Comparison of ENCODE assay signal across 2 cellular contexts in genomic region chr7:44220732-44221131, GRCh38.
TF ChIP-seq lines count a peak whose summit lies in the region.

No MANE protein-coding gene starts in this region.

TF ChIP-seq in HepG2, 621 proteins besides CTCF, POLR2A, EP300 and RAD21 (continues in another document):
- TF ChIP-seq DMTF1 (CRISPR knock-in tag; IDR thresholded peaks at IDR 0.05): no peak
- TF ChIP-seq ZFY (CRISPR knock-in tag; IDR thresholded peaks at IDR 0.05): no peak
- no peak for TF ChIP-seq SMARCC2 (IDR thresholded peaks at IDR 0.05)
- no peak for TF ChIP-seq KLF6 (CRISPR knock-in tag; IDR thresholded peaks at IDR 0.05)
- no peak for TF ChIP-seq CENPX (CRISPR knock-in tag; IDR thresholded peaks at IDR 0.05)
- TF ChIP-seq, protein P1, sequence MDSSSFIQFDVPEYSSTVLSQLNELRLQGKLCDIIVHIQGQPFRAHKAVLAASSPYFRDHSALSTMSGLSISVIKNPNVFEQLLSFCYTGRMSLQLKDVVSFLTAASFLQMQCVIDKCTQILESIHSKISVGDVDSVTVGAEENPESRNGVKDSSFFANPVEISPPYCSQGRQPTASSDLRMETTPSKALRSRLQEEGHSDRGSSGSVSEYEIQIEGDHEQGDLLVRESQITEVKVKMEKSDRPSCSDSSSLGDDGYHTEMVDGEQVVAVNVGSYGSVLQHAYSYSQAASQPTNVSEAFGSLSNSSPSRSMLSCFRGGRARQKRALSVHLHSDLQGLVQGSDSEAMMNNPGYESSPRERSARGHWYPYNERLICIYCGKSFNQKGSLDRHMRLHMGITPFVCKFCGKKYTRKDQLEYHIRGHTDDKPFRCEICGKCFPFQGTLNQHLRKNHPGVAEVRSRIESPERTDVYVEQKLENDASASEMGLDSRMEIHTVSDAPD (CRISPR knock-in tag; IDR thresholded peaks at IDR 0.05): no peak
- no peak for TF ChIP-seq ZSCAN25 (CRISPR knock-in tag; IDR thresholded peaks at IDR 0.05)
- no peak for TF ChIP-seq FOXP1 (IDR thresholded peaks at IDR 0.05)
- no peak for TF ChIP-seq FOXP1 (CRISPR knock-in tag; IDR thresholded peaks at IDR 0.05)
- no peak for TF ChIP-seq SYNCRIP (IDR thresholded peaks at IDR 0.05; ENCODE audit: insufficient read depth, low read depth, low read length)
- no peak for TF ChIP-seq ZNF512B (CRISPR knock-in tag; IDR thresholded peaks at IDR 0.05; ENCODE audit: borderline replicate concordance)
- no peak for TF ChIP-seq GTF3A (CRISPR knock-in tag; conservative IDR thresholded peaks at IDR 0.05)
- no peak for TF ChIP-seq ZBTB39 (CRISPR knock-in tag; IDR thresholded peaks at IDR 0.05)

TF ChIP-seq in K562, 482 proteins besides CTCF, POLR2A, EP300 and RAD21:
- TF ChIP-seq MCM5 (IDR thresholded peaks at IDR 0.05; ENCODE audit: low read depth) (no peak), SPI1 (IDR thresholded peaks at IDR 0.05; ENCODE audit: borderline replicate concordance, low read depth, low read length) (peak; percentile 70; the same call in 1 of the 2 replicates), TAF1 (IDR thresholded peaks at IDR 0.05; ENCODE audit: control insufficient read depth, extremely low read depth, insufficient read depth, low read length, severe bottlenecking) (no peak), ZBTB7A (IDR thresholded peaks at IDR 0.05; ENCODE audit: borderline replicate concordance, control insufficient read depth, low read depth, low read length) (peak; percentile 4; the same call in 1 of the 2 replicates), ZBED1 (IDR thresholded peaks at IDR 0.05) (no peak)
